Comparison of ENCODE assay signal across 10 cellular contexts in genomic region chr17:73340093-73340596, GRCh38. TPM values are rescaled to one million over a fixed set of nuclear protein-coding genes. Genes with fewer than 3 reads are reported as not detected.
A peak's percentile ranks its signal among the peaks of the same experiment; 100 is the strongest.
DNase-seq lines count a peak whose midpoint lies in the region; ATAC-seq, FAIRE-seq and TF ChIP-seq lines count a peak whose summit lies in the region.
"Had no signal": no experiment of that assay in that cellular context is flagged by ENCODE, and none has a peak within 500 bp of the region (broad histone marks: within the 10 kb centered on the region; RNA-seq: fewer than 3 reads in every experiment).

No MANE protein-coding gene starts in this region.

- no peak overlapping the region for H2BK15ac ChIP-seq in H1 (ENCODE audit: low read length)

- no peak overlapping the region for H3K18ac ChIP-seq in H1 (ENCODE audit: extremely low read depth, low read length)

- H3K4ac ChIP-seq in H1 (replicated peaks; ENCODE audit: insufficient read length, low read depth, low read length) = no peak overlapping the region

- H2BK120ac ChIP-seq in H1 (replicated peaks; ENCODE audit: low read depth, low read length) = no peak overlapping the region

- TF ChIP-seq RAD21 in H1 (IDR thresholded peaks at IDR 0.05 in 1 of 2, conservative IDR thresholded peaks at IDR 0.05 in 1 of 2; ENCODE audit: low read depth in 2 of 2, low read length in 2 of 2) = no peak

- no peaks in the 10 kb centered on the region for H3K79me1 ChIP-seq in H1 (ENCODE audit: low read depth, low read length)

- DNase-seq in GM03348 (ENCODE audit: low spot score) (peak; percentile 91), NOMO-1 treated with DMSO at 0.1 percent for 48 hours (lab: John Stamatoyannopoulos, UW; ENCODE audit: unreplicated experiment) (peak; percentile 89), H1 (ENCODE audit: low read depth in 1 of 2, low spot score in 2 of 2) (no peak), progenitor cell of endocrine pancreas (ENCODE audit: low spot score, unreplicated experiment) (no peak), globus pallidus (ENCODE audit: low spot score) (no peak), GDM1 (lab: John Stamatoyannopoulos, UW) (no peak)
- no peak for DNase-seq in effector memory CD4-positive, alpha-beta T cell
- DNase-seq: H9 had no signal

- WGBS in H1 (ENCODE audit: extremely low coverage in 1 of 2, insufficient coverage in 1 of 2, insufficient read length in 1 of 2, insufficient replicate concordance in 2 of 2, low coverage in 1 of 2, low lambda C conversion rate in 2 of 2, missing lambda C conversion rate in 1 of 2), 2 experiments = 94% methylated on average over 7 of the region's 7 CpGs; no CpG with 5 or more reads in 1 of the 2 experiments

- POLR2A ChIA-PET in H1 (lab: Charles Lee; ENCODE audit: partially characterized antibody) = no interaction called here

- peak overlapping the region; percentile 70 for H4K91ac ChIP-seq in H1 (replicated peaks; ENCODE audit: insufficient read length, low read length)

- no peak overlapping the region for H3K4me2 ChIP-seq in H1 (ENCODE audit: insufficient read depth in 1 of 2, low read depth in 2 of 2, low read length in 2 of 2)

- ATAC-seq in GM21526 (IDR thresholded peaks at IDR 0.05; ENCODE audit: low FRiP score, unreplicated experiment) = no peak

- H3K4me3 Mint-ChIP-seq in progenitor cell of endocrine pancreas (ENCODE audit: low read depth) = no peak overlapping the region
- H3K4me3 Mint-ChIP-seq: central memory CD8-positive, alpha-beta T cell had no signal

- H3K9me3 ChIP-seq in H1 (ENCODE audit: insufficient read depth in 2 of 2, low read depth in 1 of 2, low read length in 1 of 2) = no peaks in the 10 kb centered on the region
- no peaks in the 10 kb centered on the region for H3K9me3 ChIP-seq in effector memory CD4-positive, alpha-beta T cell (ENCODE audit: control insufficient read depth, low read length)

- no peak overlapping the region for H3K14ac ChIP-seq in H1 (ENCODE audit: insufficient read length)

- H2AK5ac ChIP-seq in H1 (ENCODE audit: low read depth, low read length) = no peak overlapping the region

- TF ChIP-seq POLR2A in H1 (IDR thresholded peaks at IDR 0.05; ENCODE audit: control extremely low read depth in 1 of 2, low read depth in 2 of 2, low read length in 2 of 2) = no peak

- no peaks in the 10 kb centered on the region; the same call in 1 of the 2 replicates for H3K23me2 ChIP-seq in H1 (ENCODE audit: low read depth, low read length)

- H3K23ac ChIP-seq in H1 (ENCODE audit: insufficient read length) = no peak overlapping the region

- peaks cover 4% of the 10 kb centered on the region for H3K27me3 Mint-ChIP-seq in progenitor cell of endocrine pancreas

- no peak for FAIRE-seq in H1 (lab: Jason Lieb, UNC)

- H3K36me3 Mint-ChIP-seq in progenitor cell of endocrine pancreas (ENCODE audit: insufficient read depth) = no peaks in the 10 kb centered on the region

- H2AFZ ChIP-seq in H1 (ENCODE audit: low read length) = no peak overlapping the region

- no peaks in the 10 kb centered on the region for H4K20me1 ChIP-seq in H1 (replicated peaks in 1 of 2; ENCODE audit: control insufficient read depth in 1 of 2, insufficient read depth in 2 of 2, low read length in 2 of 2)

- no peaks in the 10 kb centered on the region for H3K9me3 Mint-ChIP-seq in progenitor cell of endocrine pancreas (ENCODE audit: low read depth)
- H3K9me3 Mint-ChIP-seq: central memory CD8-positive, alpha-beta T cell; H9 had no signal

- H3K4me1 Mint-ChIP-seq in progenitor cell of endocrine pancreas (ENCODE audit: low read depth) = peaks cover 26% of the 10 kb centered on the region
- H3K4me1 Mint-ChIP-seq: central memory CD8-positive, alpha-beta T cell had no signal

- CTCF ChIA-PET in H1 (lab: Charles Lee; ENCODE audit: partially characterized antibody) = interaction anchor here (0.6 to 1.4 kb wide), 8 partner anchors 8 to 781 kb away, joined by 3 to 7 read pairs (median 3); no protein-coding TSS in a partner anchor

- H3K4me3 ChIP-seq in H1 (ENCODE audit: extremely low read depth in 1 of 4, insufficient read depth in 2 of 4, low read depth in 3 of 4, low read length in 4 of 4) = no peak overlapping the region
- no peak overlapping the region for H3K4me3 ChIP-seq in effector memory CD4-positive, alpha-beta T cell (ENCODE audit: insufficient read depth, low read depth, low read length, poor library complexity, severe bottlenecking)

- no peak overlapping the region for H4K5ac ChIP-seq in H1 (ENCODE audit: insufficient read length, low read depth, low read length)

- H2BK20ac ChIP-seq in H1 (ENCODE audit: low read length) = no peak overlapping the region

- H3K56ac ChIP-seq in H1 (replicated peaks; ENCODE audit: insufficient read length, low read depth, low read length) = no peak overlapping the region

- H3K9ac ChIP-seq in H1 (replicated peaks in 1 of 4; ENCODE audit: extremely low read depth in 1 of 4, low read depth in 3 of 4, low read length in 3 of 4) = no peak overlapping the region

- H3K4me1 ChIP-seq in H1 (replicated peaks in 1 of 4; ENCODE audit: control insufficient read depth in 3 of 4, insufficient read depth in 4 of 4, low read length in 3 of 4) = peaks cover 10 to 35% (median 27%) of the 10 kb centered on the region in 4 experiments
- H3K4me1 ChIP-seq in effector memory CD4-positive, alpha-beta T cell (ENCODE audit: control insufficient read depth, insufficient read depth, low read length, poor library complexity, severe bottlenecking) = no peaks in the 10 kb centered on the region

- H3K27ac Mint-ChIP-seq in progenitor cell of endocrine pancreas = peak overlapping the region; percentile 74
- H3K27ac Mint-ChIP-seq: H9 had no signal

- no peak overlapping the region for H2BK12ac ChIP-seq in H1 (ENCODE audit: low read depth, low read length)

- H3K27me3 ChIP-seq in H1 (replicated peaks in 1 of 4; ENCODE audit: control insufficient read depth in 3 of 4, extremely low read depth in 1 of 4, insufficient read depth in 3 of 4, low read length in 3 of 4) = no peaks in the 10 kb centered on the region
- no peaks in the 10 kb centered on the region for H3K27me3 ChIP-seq in effector memory CD4-positive, alpha-beta T cell (replicated peaks; ENCODE audit: control insufficient read depth, insufficient read depth, low read length, poor library complexity, severe bottlenecking)

- H3K79me2 ChIP-seq in H1 (ENCODE audit: control insufficient read depth in 1 of 2, insufficient read depth in 2 of 2, low read length in 2 of 2) = no peaks in the 10 kb centered on the region

- H3K27ac ChIP-seq in H1 (ENCODE audit: low read depth, low read length) = no peak overlapping the region
- no peak overlapping the region for H3K27ac ChIP-seq in effector memory CD4-positive, alpha-beta T cell (ENCODE audit: insufficient read depth, low read length, poor library complexity, severe bottlenecking)

- no peak for TF ChIP-seq EP300 in H1 (IDR thresholded peaks at IDR 0.05; ENCODE audit: borderline replicate concordance in 1 of 2, low read depth in 2 of 2, low read length in 2 of 2)

- TF ChIP-seq CTCF in H1 (IDR thresholded peaks at IDR 0.05; ENCODE audit: control extremely low read depth in 1 of 3, insufficient read depth in 1 of 3, low read depth in 1 of 3, low read length in 3 of 3) = no peak
- no peak for TF ChIP-seq CTCF in progenitor cell of endocrine pancreas (IDR thresholded peaks at IDR 0.05; ENCODE audit: unreplicated experiment)

- no peaks in the 10 kb centered on the region; a peak in 1 of 8 replicates for H3K36me3 ChIP-seq in H1 (ENCODE audit: control insufficient read depth in 2 of 4, insufficient read depth in 4 of 4, low read length in 3 of 4)
- no peaks in the 10 kb centered on the region for H3K36me3 ChIP-seq in effector memory CD4-positive, alpha-beta T cell (ENCODE audit: control insufficient read depth, insufficient read depth, low read length)

- H4K8ac ChIP-seq in H1 (ENCODE audit: extremely low read depth, insufficient read depth, low read length) = no peak overlapping the region

- H2BK5ac ChIP-seq in H1 (ENCODE audit: low read depth, low read length) = no peak overlapping the region

TF ChIP-seq in H1, 55 proteins besides CTCF, POLR2A, EP300 and RAD21:
- TF ChIP-seq NRF1 (IDR thresholded peaks at IDR 0.05; ENCODE audit: low read depth, low read length) = no peak
- no peak for TF ChIP-seq RFX5 (IDR thresholded peaks at IDR 0.05; ENCODE audit: borderline replicate concordance, low read depth, low read length)
- TF ChIP-seq POLR2AphosphoS5 (IDR thresholded peaks at IDR 0.05; ENCODE audit: low read depth, low read length) = no peak
- TF ChIP-seq CEBPB (IDR thresholded peaks at IDR 0.05; ENCODE audit: low read depth, low read length) = no peak
- no peak for TF ChIP-seq SIN3A (conservative IDR thresholded peaks at IDR 0.05 in 1 of 2, IDR thresholded peaks at IDR 0.05 in 1 of 2; ENCODE audit: low read depth in 1 of 2, low read length in 2 of 2)
- no peak for TF ChIP-seq POU5F1 (IDR thresholded peaks at IDR 0.05; ENCODE audit: low read depth, low read length)
- TF ChIP-seq TEAD4 (IDR thresholded peaks at IDR 0.05; ENCODE audit: low read depth, low read length) = no peak
- no peak for TF ChIP-seq CBX5 (IDR thresholded peaks at IDR 0.05; ENCODE audit: low read depth, low read length)
- TF ChIP-seq CHD1 (IDR thresholded peaks at IDR 0.05; ENCODE audit: low read depth, low read length) = no peak
- no peak for TF ChIP-seq SP1 (IDR thresholded peaks at IDR 0.05; ENCODE audit: low read depth, low read length)
- no peak for TF ChIP-seq ZNF274 (IDR thresholded peaks at IDR 0.05; ENCODE audit: borderline replicate concordance, extremely low read depth, low read length)
- no peak for TF ChIP-seq RNF2 (IDR thresholded peaks at IDR 0.05; ENCODE audit: borderline replicate concordance, low read depth, low read length, missing control alignments, poor library complexity, severe bottlenecking)
- TF ChIP-seq SAP30 (IDR thresholded peaks at IDR 0.05; ENCODE audit: insufficient read depth, insufficient replicate concordance, low read length) = no peak

RNA-seq across cellular contexts. Expression of gene CDC42EP4, which starts 28.3 kb away (rescaled TPM):
- 12.6 and 13.1 TPM in 2 replicates for total RNA-seq in H1 (2021; fragmentation: NEBNext Ultra II Directional; extraction: Animal tissue kit (Norgen Biotek cat#: 25700))
- 8.8 and 13.9 TPM in 2 replicates for polyA plus RNA-seq in H1 (2011; rRNA removed)
- 10.7 TPM for polyA plus RNA-seq in H1 (2011; cell fraction: cytosol; rRNA removed)
- polyA plus RNA-seq in H1 (2011; cell fraction: nucleus; rRNA removed) = 12.2 TPM
- polyA plus RNA-seq in H1 (2012, experiment 1 of 2) = 8.2 to 11.6 TPM (median 10.3 TPM) in 4 replicates
- polyA plus RNA-seq in H1 (2012, experiment 2 of 2) = 11.4 TPM
- polyA plus RNA-seq in H1 (2013, experiment 1 of 2) = 6.2 TPM
- 6.5 TPM for polyA plus RNA-seq in H1 (2013, experiment 2 of 2)
- 10.9 and 12.7 TPM in 2 replicates for polyA minus RNA-seq in H1 (2011; rRNA and poly(A)+ RNA removed)
- polyA minus RNA-seq in H1 (2011; cell fraction: cytosol; rRNA and poly(A)+ RNA removed) = 13.9 TPM
- polyA minus RNA-seq in H1 (2011; cell fraction: nucleus; rRNA and poly(A)+ RNA removed) = 19.5 TPM
- total RNA-seq in progenitor cell of endocrine pancreas = 66.0 and 77.9 TPM in 2 replicates

Comparison
In these comparisons a context has a peak if more than half of its experiments do, and no peak if none do; other contexts are left out.
1. DNase-seq: peak in GM03348 (single experiment) and NOMO-1 treated with DMSO at 0.1 percent for 48 hours (single experiment); none in H1 (0 of 2), progenitor cell of endocrine pancreas (single experiment), globus pallidus (single experiment), GDM1 (single experiment) and effector memory CD4-positive, alpha-beta T cell (0 of 3).